ENCODE assay signal across 12 cellular contexts in genomic region chr10:98391065-98391464, GRCh38. TPM values are rescaled to one million over a fixed set of nuclear protein-coding genes. Genes with fewer than 3 reads are reported as not detected.
DNase-seq lines count a peak whose midpoint lies in the region; ATAC-seq and TF ChIP-seq lines count a peak whose summit lies in the region.
"Had no signal": no experiment of that assay in that cellular context is flagged by ENCODE, and none has a peak within 500 bp of the region (broad histone marks: within the 10 kb centered on the region; RNA-seq: fewer than 3 reads in every experiment).

No MANE protein-coding gene starts in this region.

- H3K4me3 ChIP-seq in stomach smooth muscle (ENCODE audit: low read length in 2 of 2) (no peak overlapping the region), Caco-2 (ENCODE audit: low read depth, low read length) (no peak overlapping the region)
- H3K4me3 ChIP-seq: cardiac muscle cell, tibial artery had no signal

- peak overlapping the region; percentile 58 for H3K4me3 Mint-ChIP-seq in activated naive CD4-positive, alpha-beta T cell treated with anti-CD3 and anti-CD28 coated beads, Interleukin-2, amount 50 U/mL, for 24 hours
- peak overlapping the region; percentile 68 for H3K4me3 Mint-ChIP-seq in T-helper 2 cell treated with Interferon-gamma antibody and Interleukin-4, amounts not matched to agents 5 μg/mL and 100 μg/mL, for 36 hours
- no peak overlapping the region for H3K4me3 Mint-ChIP-seq in Caco-2 (ENCODE audit: unreplicated experiment)
- no peak overlapping the region for H3K4me3 Mint-ChIP-seq in progenitor cell of endocrine pancreas (ENCODE audit: low read depth)

- intact Hi-C loops in Caco-2 (cut with micrococcal nuclease; ENCODE audit: unreplicated experiment), result no loop called here

- CTCF ChIA-PET in Caco-2 (lab: Charles Lee), result no interaction called here

- peaks cover 7% of the 10 kb centered on the region for H3K4me1 ChIP-seq in stomach smooth muscle (ENCODE audit: control insufficient read depth, insufficient read depth, low read length)
- no peaks in the 10 kb centered on the region for H3K4me1 ChIP-seq in Caco-2

- no peak overlapping the region for H3K27ac Mint-ChIP-seq in activated naive CD4-positive, alpha-beta T cell treated with anti-CD3 and anti-CD28 coated beads, Interleukin-2, amount 50 U/mL, for 24 hours
- H3K27ac Mint-ChIP-seq in T-helper 2 cell treated with Interferon-gamma antibody and Interleukin-4, amounts not matched to agents 5 μg/mL and 100 μg/mL, for 36 hours, result peak overlapping the region; percentile 58
- H3K27ac Mint-ChIP-seq in Caco-2 (ENCODE audit: unreplicated experiment), result no peak overlapping the region
- no peak overlapping the region for H3K27ac Mint-ChIP-seq in progenitor cell of endocrine pancreas

- peaks cover 27% of the 10 kb centered on the region for H3K4me1 Mint-ChIP-seq in activated naive CD4-positive, alpha-beta T cell treated with anti-CD3 and anti-CD28 coated beads, Interleukin-2, amount 50 U/mL, for 24 hours
- peaks cover 7% of the 10 kb centered on the region for H3K4me1 Mint-ChIP-seq in T-helper 2 cell treated with Interferon-gamma antibody and Interleukin-4, amounts not matched to agents 5 μg/mL and 100 μg/mL, for 36 hours (ENCODE audit: low read depth)
- H3K4me1 Mint-ChIP-seq in Caco-2 (ENCODE audit: low read depth, unreplicated experiment) (no peaks in the 10 kb centered on the region), progenitor cell of endocrine pancreas (ENCODE audit: low read depth) (no peaks in the 10 kb centered on the region)

- no peaks in the 10 kb centered on the region for H3K27me3 ChIP-seq in stomach smooth muscle (ENCODE audit: control insufficient read depth in 1 of 2, insufficient read depth in 2 of 2, low read length in 2 of 2)
- H3K27me3 ChIP-seq in Caco-2 (replicated peaks; ENCODE audit: control insufficient read depth, insufficient read depth, low read length), result no peaks in the 10 kb centered on the region; the same call in none of the 2 replicates
- H3K27me3 ChIP-seq: cardiac muscle cell, tibial artery had no signal

- no peak for DNase-seq in activated naive CD4-positive, alpha-beta T cell treated with Interleukin-2 at 50 U/mL for 16 hours
- no peak for DNase-seq in T-helper 2 cell treated with Interferon-gamma antibody and Interleukin-4, amounts not matched to agents 5 μg/mL and 100 μg/mL, for 36 hours (ENCODE audit: low spot score)
- no peak for DNase-seq in NCI-H526 treated with DMSO at 0.1 percent for 48 hours (lab: John Stamatoyannopoulos, UW)
- DNase-seq in Caco-2, result no peak
- no peak for DNase-seq in progenitor cell of endocrine pancreas (ENCODE audit: low spot score, unreplicated experiment)
- DNase-seq: GDM1, NCI-H1105 treated with DMSO at 0.1 percent for 48 hours had no signal

- peak; percentile 32 for ATAC-seq in HG03442 (IDR thresholded peaks at IDR 0.05; ENCODE audit: unreplicated experiment)

- H3K9me3 ChIP-seq in stomach smooth muscle (ENCODE audit: control insufficient read depth in 2 of 2, low read length in 2 of 2) (no peaks in the 10 kb centered on the region), Caco-2 (no peaks in the 10 kb centered on the region)
- H3K9me3 ChIP-seq: tibial artery had no signal

- POLR2A ChIA-PET in Caco-2 (lab: Charles Lee), result no interaction called here

- peaks cover 3% of the 10 kb centered on the region for H3K36me3 Mint-ChIP-seq in activated naive CD4-positive, alpha-beta T cell treated with anti-CD3 and anti-CD28 coated beads, Interleukin-2, amount 50 U/mL, for 24 hours
- no peaks in the 10 kb centered on the region for H3K36me3 Mint-ChIP-seq in T-helper 2 cell treated with Interferon-gamma antibody and Interleukin-4, amounts not matched to agents 5 μg/mL and 100 μg/mL, for 36 hours (ENCODE audit: low read depth)
- H3K36me3 Mint-ChIP-seq in Caco-2 (ENCODE audit: insufficient read depth, unreplicated experiment) (no peaks in the 10 kb centered on the region), progenitor cell of endocrine pancreas (ENCODE audit: insufficient read depth) (no peaks in the 10 kb centered on the region)

- TF ChIP-seq CTCF in Caco-2 (IDR thresholded peaks at IDR 0.05; ENCODE audit: insufficient read depth in 1 of 2, low read depth in 1 of 2, low read length in 1 of 2, severe bottlenecking in 1 of 2, unreplicated experiment in 1 of 2) (no peak), progenitor cell of endocrine pancreas (IDR thresholded peaks at IDR 0.05; ENCODE audit: unreplicated experiment) (no peak)

- H3K9ac ChIP-seq in stomach smooth muscle (ENCODE audit: low read length in 2 of 2), result no peak overlapping the region

- peaks cover 2 to 19% of the 10 kb centered on the region in 2 donors for H3K36me3 ChIP-seq in stomach smooth muscle (ENCODE audit: control insufficient read depth in 2 of 2, insufficient read depth in 2 of 2, low read length in 2 of 2)
- H3K36me3 ChIP-seq in Caco-2 (ENCODE audit: control insufficient read depth, insufficient read depth, low read length), result no peaks in the 10 kb centered on the region
- H3K36me3 ChIP-seq: cardiac muscle cell had no signal

- no peaks in the 10 kb centered on the region for H3K27me3 Mint-ChIP-seq in activated naive CD4-positive, alpha-beta T cell treated with anti-CD3 and anti-CD28 coated beads, Interleukin-2, amount 50 U/mL, for 24 hours
- H3K27me3 Mint-ChIP-seq in T-helper 2 cell treated with Interferon-gamma antibody and Interleukin-4, amounts not matched to agents 5 μg/mL and 100 μg/mL, for 36 hours (ENCODE audit: low read depth), result no peaks in the 10 kb centered on the region
- H3K27me3 Mint-ChIP-seq in Caco-2 (ENCODE audit: insufficient read depth, unreplicated experiment) (peaks cover 19% of the 10 kb centered on the region), progenitor cell of endocrine pancreas (no peaks in the 10 kb centered on the region)

- H3K27ac ChIP-seq in stomach smooth muscle (ENCODE audit: low read length), result peak overlapping the region; percentile 2
- H3K27ac ChIP-seq: cardiac muscle cell, tibial artery had no signal

- no peaks in the 10 kb centered on the region for H3K9me3 Mint-ChIP-seq in activated naive CD4-positive, alpha-beta T cell treated with anti-CD3 and anti-CD28 coated beads, Interleukin-2, amount 50 U/mL, for 24 hours
- H3K9me3 Mint-ChIP-seq in T-helper 2 cell treated with Interferon-gamma antibody and Interleukin-4, amounts not matched to agents 5 μg/mL and 100 μg/mL, for 36 hours, result no peaks in the 10 kb centered on the region
- H3K9me3 Mint-ChIP-seq in Caco-2 (ENCODE audit: unreplicated experiment) (no peaks in the 10 kb centered on the region), progenitor cell of endocrine pancreas (ENCODE audit: low read depth) (no peaks in the 10 kb centered on the region)

- BruUV-seq in Caco-2 (replicated peaks; lab: Mats Ljungman, UMichigan), result no TSS peak

RNA-seq across cellular contexts. Expression of gene PYROXD2, which starts 23.9 kb away (rescaled TPM):
- total RNA-seq in Caco-2 (2022) (2.2 and 4.9 TPM in 2 replicates), progenitor cell of endocrine pancreas (13.3 and 15.8 TPM in 2 replicates)

RNA-seq across cellular contexts. Expression of gene HPS1, which starts 55.7 kb away (rescaled TPM):
- total RNA-seq in Caco-2 (2022), result 39.9 and 51.9 TPM in 2 replicates
- 51.3 and 52.1 TPM in 2 replicates for total RNA-seq in progenitor cell of endocrine pancreas

Comparison
In these comparisons a context has a peak if more than half of its experiments do, and no peak if none do; other contexts are left out.
1. H3K4me3 Mint-ChIP-seq: peak in activated naive CD4-positive, alpha-beta T cell treated with anti-CD3 and anti-CD28 coated beads, Interleukin-2, amount 50 U/mL, for 24 hours (single experiment) and T-helper 2 cell treated with Interferon-gamma antibody and Interleukin-4, amounts not matched to agents 5 μg/mL and 100 μg/mL, for 36 hours (single experiment); none in Caco-2 (single experiment) and progenitor cell of endocrine pancreas (single experiment).